Comparison of ENCODE assay signal across 8 cellular contexts in genomic region chr7:95476904-95477594, GRCh38. TPM values are rescaled to one million over a fixed set of nuclear protein-coding genes. Genes with fewer than 3 reads are reported as not detected.
DNase-seq lines count a peak whose midpoint lies in the region; ATAC-seq and TF ChIP-seq lines count a peak whose summit lies in the region.

No MANE protein-coding gene starts in this region.

- H3K36me3 ChIP-seq in SK-N-SH (replicated peaks in 1 of 2; ENCODE audit: control insufficient read depth in 1 of 2, insufficient read depth in 2 of 2, low read length in 1 of 2) (no peaks in the 10 kb centered on the region), ascending aorta (no peaks in the 10 kb centered on the region), sigmoid colon (no peaks in the 10 kb centered on the region)

- TF ChIP-seq POLR2A in sigmoid colon (IDR thresholded peaks at IDR 0.05) = no peak

- peak; percentile 22 for DNase-seq in GM04504 (ENCODE audit: low read depth)
- DNase-seq in HFF-Myc (ENCODE audit: extremely low read depth, low read depth) = peak; percentile 30
- peak; percentile 84 for DNase-seq in NAMALWA (ENCODE audit: low spot score)
- DNase-seq in SK-N-SH = peak; percentile 73
- peak in 1 of 2 donors; percentile 80 for DNase-seq in ascending aorta (ENCODE audit: low spot score in 2 of 2)
- peak; percentile 53 to 81 (median 56) for DNase-seq in right cardiac atrium
- peak; percentile 77 for DNase-seq in sigmoid colon
- DNase-seq in GOT3 (lab: John Stamatoyannopoulos, UW) = no peak

- POLR2A ChIA-PET in SK-N-SH (lab: Yijun Ruan, JAX) = no interaction called here

- no peak overlapping the region for H3K4me2 ChIP-seq in SK-N-SH

- peak overlapping the region; percentile 71 for H2AFZ ChIP-seq in SK-N-SH (ENCODE audit: low read depth)

- TF ChIP-seq CTCF in HFF-Myc (IDR thresholded peaks at IDR 0.05; ENCODE audit: low read depth, low read length, missing control alignments) = peak; percentile 65
- TF ChIP-seq CTCF in SK-N-SH (IDR thresholded peaks at IDR 0.05) = peak; percentile 98
- peak in 2 of 3 experiments; percentile 61 to 75 for TF ChIP-seq CTCF in ascending aorta (IDR thresholded peaks at IDR 0.05)
- peak; percentile 38 to 71 (median 64) for TF ChIP-seq CTCF in sigmoid colon (IDR thresholded peaks at IDR 0.05)

- H3K4me3 ChIP-seq in HFF-Myc (replicated peaks; ENCODE audit: low read depth, low read length) (no peak overlapping the region), SK-N-SH (ENCODE audit: low read depth in 2 of 2, low read length in 1 of 2) (no peak overlapping the region), ascending aorta (no peak overlapping the region), right cardiac atrium (ENCODE audit: low read length) (no peak overlapping the region), sigmoid colon (no peak overlapping the region)

- no peak overlapping the region for H3K27ac ChIP-seq in SK-N-SH (ENCODE audit: low read depth in 2 of 2, low read length in 1 of 2)
- H3K27ac ChIP-seq in ascending aorta = no peak overlapping the region
- H3K27ac ChIP-seq in right cardiac atrium (ENCODE audit: low read length) = no peak overlapping the region
- no peak overlapping the region for H3K27ac ChIP-seq in sigmoid colon

- H3K9ac ChIP-seq in SK-N-SH = no peak overlapping the region

- H3K9me3 ChIP-seq in SK-N-SH (no peaks in the 10 kb centered on the region), ascending aorta (no peaks in the 10 kb centered on the region), right cardiac atrium (ENCODE audit: control insufficient read depth, low read length) (no peaks in the 10 kb centered on the region), sigmoid colon (no peaks in the 10 kb centered on the region)

- no peak for TF ChIP-seq EP300 in SK-N-SH (IDR thresholded peaks at IDR 0.05; ENCODE audit: borderline replicate concordance in 1 of 2, low read depth in 1 of 2, low read length in 1 of 2)
- TF ChIP-seq EP300 in sigmoid colon (IDR thresholded peaks at IDR 0.05) = no peak

- H3F3A ChIP-seq in SK-N-SH (replicated peaks; ENCODE audit: insufficient read depth) = no peaks in the 10 kb centered on the region

- intact Hi-C loops in ascending aorta (cut with DNase I) (loop anchor here (2.0 kb wide), 1 partner anchor 1024 kb away; no protein-coding TSS in a partner anchor), right cardiac atrium (cut with DNase I) (no loop called here), sigmoid colon (cut with DNase I) (loop anchor here (2.0 to 10.0 kb wide), 8 partner anchors 40 to 1372 kb away; partner anchors contain the start of genes PON2 and PON3)

- peak; percentile 68 to 70 for ATAC-seq in right cardiac atrium

- H3K4me1 ChIP-seq in SK-N-SH (ENCODE audit: control insufficient read depth in 1 of 2, insufficient read depth in 2 of 2, low read depth in 1 of 2, low read length in 1 of 2) (peaks cover 0 to 8% of the 10 kb centered on the region in 2 experiments; a peak in 2 of 4 replicates), ascending aorta (no peaks in the 10 kb centered on the region), right cardiac atrium (ENCODE audit: control insufficient read depth, insufficient read depth, low read length) (no peaks in the 10 kb centered on the region), sigmoid colon (no peaks in the 10 kb centered on the region)

- H3K79me2 ChIP-seq in SK-N-SH (ENCODE audit: insufficient read depth) = no peaks in the 10 kb centered on the region

- H4K20me1 ChIP-seq in SK-N-SH (ENCODE audit: insufficient read depth) = no peaks in the 10 kb centered on the region

- CTCF ChIA-PET in SK-N-SH (lab: Yijun Ruan, JAX) = interaction anchor here (0.6 to 4.3 kb wide), 90 partner anchors 10 to 1638 kb away, joined by 3 to 109 read pairs (median 4); partner anchors contain the start of genes ASB4, PON2, SGCE and TFPI2

- no peaks in the 10 kb centered on the region for H3K27me3 ChIP-seq in SK-N-SH (ENCODE audit: insufficient read depth)
- H3K27me3 ChIP-seq in ascending aorta = no peaks in the 10 kb centered on the region
- no peaks in the 10 kb centered on the region for H3K27me3 ChIP-seq in right cardiac atrium (ENCODE audit: control insufficient read depth, insufficient read depth)
- H3K27me3 ChIP-seq in sigmoid colon = no peaks in the 10 kb centered on the region

- 6% methylated on average over 11 of the region's 11 CpGs for WGBS in SK-N-SH (ENCODE audit: low lambda C conversion rate)
- 9% methylated on average over 11 of the region's 11 CpGs for WGBS in right cardiac atrium
- WGBS in sigmoid colon, 2 donors = 9 to 12% methylated on average over 11 of the region's 11 CpGs

- no peaks in the 10 kb centered on the region for H3K9me2 ChIP-seq in SK-N-SH

- TF ChIP-seq RAD21 in SK-N-SH (IDR thresholded peaks at IDR 0.05; ENCODE audit: low read length) = peak; percentile 98

TF ChIP-seq in SK-N-SH, 30 proteins besides CTCF, POLR2A, EP300 and RAD21 (continues in another document):
- TF ChIP-seq ZBTB33 (IDR thresholded peaks at IDR 0.05; ENCODE audit: borderline replicate concordance, low read depth) (no peak), MEF2A (IDR thresholded peaks at IDR 0.05; ENCODE audit: borderline replicate concordance, low read depth) (no peak), PBX3 (IDR thresholded peaks at IDR 0.05) (no peak), SIN3A (IDR thresholded peaks at IDR 0.05; ENCODE audit: borderline replicate concordance, low read depth, low read length) (no peak), NRF1 (IDR thresholded peaks at IDR 0.05; ENCODE audit: low read depth, low read length) (no peak), NFIC (IDR thresholded peaks at IDR 0.05; ENCODE audit: borderline replicate concordance) (no peak), POLR2AphosphoS5 (IDR thresholded peaks at IDR 0.05; ENCODE audit: low read depth, low read length) (no peak), TAF1 (IDR thresholded peaks at IDR 0.05; ENCODE audit: borderline replicate concordance, low read depth, low read length) (no peak), REST (IDR thresholded peaks at IDR 0.05; ENCODE audit: low read depth, low read length) (no peak), TEAD4 (IDR thresholded peaks at IDR 0.05; ENCODE audit: borderline replicate concordance, insufficient read depth) (no peak)

RNA-seq across cellular contexts. Expression of gene ASB4, which starts 8.7 kb away (rescaled TPM):
- polyA plus RNA-seq in SK-N-SH (2012; rRNA removed) (not detected in 2 replicates), right cardiac atrium (1.4 TPM), sigmoid colon (under 1 TPM in 1 of 3 donors, not detected in 2; 0.19 TPM)
- polyA plus RNA-seq in SK-N-SH (2012; cell fraction: cytosol; rRNA removed) = not detected in 2 replicates
- polyA plus RNA-seq in SK-N-SH (2012; cell fraction: nucleus; rRNA removed) = not detected in 2 replicates
- total RNA-seq in ascending aorta (0.11 TPM), right cardiac atrium (1 to 10 TPM; 1.2 to 3.8 (median 2.6) TPM), sigmoid colon (not detected)

RNA-seq across cellular contexts. Expression of gene PON2, which starts 42.2 kb away (rescaled TPM):
- 125 and 162 TPM in 2 replicates for polyA plus RNA-seq in SK-N-SH (2012; rRNA removed)
- polyA plus RNA-seq in SK-N-SH (2012; cell fraction: cytosol; rRNA removed) = 154 and 183 TPM in 2 replicates
- polyA plus RNA-seq in SK-N-SH (2012; cell fraction: nucleus; rRNA removed) = 216 and 258 TPM in 2 replicates
- 59.8 TPM for total RNA-seq in ascending aorta
- 10 to 100 TPM; 47.6 to 69.0 (median 61.4) TPM for total RNA-seq in right cardiac atrium
- polyA plus RNA-seq in right cardiac atrium = 51.0 TPM
- 100 to 1,000 TPM in 1 of 4 donors, 10 to 100 TPM in 3; 66.3 to 103 (median 84.2) TPM for total RNA-seq in sigmoid colon
- polyA plus RNA-seq in sigmoid colon = 10 to 100 TPM; 37.2 to 82.6 (median 41.8) TPM

Comparison
In these comparisons a context has a peak if more than half of its experiments do, and no peak if none do; other contexts are left out.
1. intact Hi-C loops: an anchor here in ascending aorta (2.0 kb wide) and sigmoid colon (2.0 to 10.0 kb wide); none called in right cardiac atrium.